Comparison of ENCODE assay signal across 34 cellular contexts in genomic region chr17:79509008-79509407, GRCh38.
"Had no signal": no experiment of that assay in that cellular context is flagged by ENCODE, and none has a peak within 500 bp of the region (broad histone marks: within the 10 kb centered on the region; RNA-seq: fewer than 3 reads in every experiment).

No MANE protein-coding gene starts in this region.

- H3K9me3 Mint-ChIP-seq: activated B cell treated with CpG ODN at 0.5 μM for 24 hours; activated T-cell treated with anti-CD3 and anti-CD28 coated beads, Interleukin-2, amount 50 U/mL, for 4 hours; activated T-helper 17 cell treated with anti-CD3 and anti-CD28 coated beads, Interleukin-2, amount 50 U/mL, for 72 hours; central memory CD8-positive, alpha-beta T cell; T-helper 2 cell treated with Interferon-gamma antibody and Interleukin-4, amounts not matched to agents 5 μg/mL and 100 μg/mL, for 36 hours had no signal

- H3K27me3 Mint-ChIP-seq: activated CD4-positive, alpha-beta T cell treated with anti-CD3 and anti-CD28 coated beads, Interleukin-2, amount 10 ng/mL, durations not matched to agents 24 days and 14 days; activated CD8-positive, alpha-beta T cell treated with anti-CD3 and anti-CD28 coated beads for 36 hours had no signal

- H3K4me1 Mint-ChIP-seq: activated B cell treated with CpG ODN at 0.5 μM for 24 hours; activated CD4-positive, alpha-beta T cell treated with anti-CD3 and anti-CD28 coated beads, Interleukin-2, amount 10 ng/mL, durations not matched to agents 24 days and 14 days; activated naive CD8-positive, alpha-beta T cell treated with anti-CD3 and anti-CD28 coated beads for 36 hours; activated T-helper 17 cell treated with anti-CD3 and anti-CD28 coated beads, Interleukin-2, amount 50 U/mL, for 72 hours; central memory CD8-positive, alpha-beta T cell had no signal

- H3K36me3 ChIP-seq: adrenal gland, ascending aorta, cardiac muscle cell had no signal

- H3K27ac ChIP-seq: adrenal gland, ascending aorta, cardiac muscle cell, VCaP had no signal

- H3K4me3 Mint-ChIP-seq: activated B cell treated with CpG ODN at 0.5 μM for 24 hours; activated CD4-positive, alpha-beta memory T cell treated with anti-CD3 and anti-CD28 coated beads for 36 hours; activated CD4-positive, alpha-beta T cell treated with anti-CD3 and anti-CD28 coated beads, Interleukin-2, amount 10 ng/mL, durations not matched to agents 24 days and 14 days; activated CD8-positive, alpha-beta T cell treated with anti-CD3 and anti-CD28 coated beads for 36 hours; activated naive CD4-positive, alpha-beta T cell treated with anti-CD3 and anti-CD28 coated beads for 36 hours; activated naive CD8-positive, alpha-beta T cell treated with anti-CD3 and anti-CD28 coated beads for 36 hours; activated T-cell treated with anti-CD3 and anti-CD28 coated beads, Interleukin-2, amount 50 U/mL, for 4 hours; activated T-cell treated with anti-CD3 and anti-CD28 coated beads, Interleukin-2, amount 50 U/mL, for 72 hours; activated T-helper 1 cell treated with anti-CD3 and anti-CD28 coated beads, Interleukin-12 subunit alpha, Interleukin-12 subunit beta, Interleukin-2, Interleukin-4 antibody, amounts not matched to agents 30 ng/mL and 10 ng/mL and 1 ng/mL, durations not matched to agents 14 hours and 24 hours and 36 hours; activated T-helper 17 cell treated with anti-CD3 and anti-CD28 coated beads, Interleukin-2, amount 50 U/mL, for 72 hours; brain; central memory CD8-positive, alpha-beta T cell; T-helper 1 cell treated with Interleukin-12 subunit alpha and Interleukin-12 subunit beta and Interleukin-4 antibody, amounts not matched to agents 30 μg/mL and 1 μg/mL, for 36 hours; T-helper 2 cell treated with Interferon-gamma antibody and Interleukin-4, amounts not matched to agents 5 μg/mL and 100 μg/mL, for 36 hours had no signal

- H3K4me1 ChIP-seq: adrenal gland, ascending aorta had no signal

- H3K27ac Mint-ChIP-seq: activated B cell treated with CpG ODN at 0.5 μM for 24 hours; activated CD4-positive, alpha-beta memory T cell treated with anti-CD3 and anti-CD28 coated beads for 36 hours; activated CD4-positive, alpha-beta T cell treated with anti-CD3 and anti-CD28 coated beads, Interleukin-2, amount 10 ng/mL, durations not matched to agents 24 days and 14 days; activated CD8-positive, alpha-beta T cell treated with anti-CD3 and anti-CD28 coated beads for 36 hours; activated naive CD4-positive, alpha-beta T cell treated with anti-CD3 and anti-CD28 coated beads for 36 hours; activated naive CD4-positive, alpha-beta T cell treated with anti-CD3 and anti-CD28 coated beads, Interleukin-2, amount 50 U/mL, for 72 hours; activated naive CD8-positive, alpha-beta T cell treated with anti-CD3 and anti-CD28 coated beads for 36 hours; activated T-cell treated with anti-CD3 and anti-CD28 coated beads, Interleukin-2, amount 50 U/mL, for 72 hours; activated T-helper 1 cell treated with anti-CD3 and anti-CD28 coated beads, Interleukin-12 subunit alpha, Interleukin-12 subunit beta, Interleukin-2, Interleukin-4 antibody, amounts not matched to agents 30 ng/mL and 10 ng/mL and 1 ng/mL, durations not matched to agents 14 hours and 24 hours and 36 hours; activated T-helper 17 cell treated with anti-CD3 and anti-CD28 coated beads, Interleukin-2, amount 50 U/mL, for 72 hours; T-helper 1 cell treated with Interleukin-12 subunit alpha and Interleukin-12 subunit beta and Interleukin-4 antibody, amounts not matched to agents 30 μg/mL and 1 μg/mL, for 36 hours; T-helper 2 cell treated with Interferon-gamma antibody and Interleukin-4, amounts not matched to agents 5 μg/mL and 100 μg/mL, for 36 hours had no signal

- DNase-seq: activated B cell treated with CpG ODN at 0.5 μM for 24 hours; activated CD4-positive, alpha-beta memory T cell treated with anti-CD3 and anti-CD28 coated beads for 36 hours; activated CD4-positive, alpha-beta T cell treated with anti-CD3 and anti-CD28 coated beads for 4 hours; activated CD4-positive, alpha-beta T cell treated with anti-CD3 and anti-CD28 coated beads, Interleukin-2, amount 10 ng/mL, durations not matched to agents 24 days and 14 days; activated CD4-positive, alpha-beta T cell treated with anti-CD3 and anti-CD28 coated beads, Interleukin-2, amount 50 U/mL, for 1 hour; activated CD4-positive, alpha-beta T cell treated with anti-CD3 and anti-CD28 coated beads, Interleukin-2, amount 50 U/mL, for 4 hours; activated CD4-positive, CD25-positive, alpha-beta regulatory T cell treated with anti-CD3 and anti-CD28 coated beads, Interleukin-2, amount 50 U/mL, for 72 hours; activated CD8-positive, alpha-beta memory T cell treated with anti-CD3 and anti-CD28 coated beads, Interleukin-2, amount 50 U/mL, for 4 hours; activated CD8-positive, alpha-beta T cell treated with anti-CD3 and anti-CD28 coated beads for 36 hours; activated effector memory CD4-positive, alpha-beta T cell treated with anti-CD3 and anti-CD28 coated beads, Interleukin-2, amount 50 U/mL, for 16 hours; activated gamma-delta T cell treated with Interleukin-2 at 50 U/mL for 16 hours; activated naive CD4-positive, alpha-beta T cell; activated naive CD4-positive, alpha-beta T cell treated with anti-CD3 and anti-CD28 coated beads for 36 hours; activated naive CD4-positive, alpha-beta T cell treated with anti-CD3 and anti-CD28 coated beads, Interleukin-2, amount 50 U/mL, for 16 hours; activated naive CD8-positive, alpha-beta T cell treated with anti-CD3 and anti-CD28 coated beads for 36 hours; activated T-cell treated with anti-CD3 and anti-CD28 coated beads for 4 hours; activated T-cell treated with anti-CD3 and anti-CD28 coated beads, Interleukin-2, amount 50 U/mL, for 1 hour; activated T-cell treated with anti-CD3 and anti-CD28 coated beads, Interleukin-2, amount 50 U/mL, for 4 hours; activated T-cell treated with anti-CD3 and anti-CD28 coated beads, Interleukin-2, amount 50 U/mL, for 72 hours; adrenal gland; amniotic stem cell; T-helper 1 cell; T-helper 2 cell; T-helper 9 cell had no signal

- ATAC-seq: activated CD8-positive, alpha-beta T cell treated with anti-CD3 and anti-CD28 coated beads for 36 hours; activated naive CD4-positive, alpha-beta T cell treated with anti-CD3 and anti-CD28 coated beads, Interleukin-2, amount 50 U/mL, for 72 hours; activated T-cell treated with anti-CD3 and anti-CD28 coated beads, Interleukin-2, amount 50 U/mL, for 4 hours; activated T-cell treated with anti-CD3 and anti-CD28 coated beads, Interleukin-2, amount 50 U/mL, for 72 hours; activated T-helper 17 cell treated with anti-CD3 and anti-CD28 coated beads, Interleukin-2, amount 50 U/mL, for 72 hours had no signal

- H3K36me3 Mint-ChIP-seq: activated CD4-positive, alpha-beta memory T cell treated with anti-CD3 and anti-CD28 coated beads for 36 hours; activated naive CD4-positive, alpha-beta T cell treated with anti-CD3 and anti-CD28 coated beads, Interleukin-2, amount 50 U/mL, for 72 hours; activated naive CD8-positive, alpha-beta T cell treated with anti-CD3 and anti-CD28 coated beads for 36 hours; brain had no signal

- H3K4me3 ChIP-seq: adrenal gland, ascending aorta, cardiac muscle cell had no signal

- H3K27me3 ChIP-seq: ascending aorta, cardiac muscle cell had no signal
